ENCODE assay signal across 8 cellular contexts in the genomic region with DNA sequence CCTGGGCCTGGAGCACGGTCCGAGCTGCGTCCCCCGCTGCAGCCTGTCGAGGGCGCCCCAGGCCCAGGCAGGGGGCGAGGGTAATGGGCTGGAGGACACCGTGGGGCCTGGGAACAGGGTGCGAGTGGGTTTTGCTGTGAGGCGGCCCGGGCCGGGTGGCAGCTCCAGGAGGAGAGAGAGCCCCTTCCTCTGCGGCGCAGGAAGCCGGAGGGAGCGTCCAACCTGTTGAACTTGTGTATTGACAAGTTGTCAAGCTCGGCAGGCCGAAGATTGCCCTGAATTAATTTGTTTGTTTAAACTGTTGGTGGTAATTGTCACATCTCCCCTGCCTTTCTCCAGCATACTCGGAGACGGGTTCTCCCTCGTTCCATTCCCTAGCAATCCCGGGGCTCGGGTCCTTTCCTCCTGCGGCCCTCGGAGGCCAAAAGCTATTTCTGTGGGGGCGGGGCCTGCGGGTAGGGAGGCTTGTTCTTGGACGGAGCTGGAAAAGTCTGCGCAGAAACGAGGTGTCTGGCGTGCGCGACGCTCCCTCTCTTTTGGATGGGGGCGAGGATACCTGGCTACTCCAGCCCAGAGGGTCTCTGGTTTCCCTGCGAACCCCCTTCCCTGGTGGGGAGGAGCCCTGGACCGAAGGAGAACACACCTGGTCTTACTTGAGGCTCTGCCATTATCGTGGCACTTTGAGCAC. TPM values are rescaled to one million over a fixed set of nuclear protein-coding genes. Genes with fewer than 3 reads are reported as not detected.
DNase-seq lines count a peak whose midpoint lies in the region; ATAC-seq and TF ChIP-seq lines count a peak whose summit lies in the region.

No MANE protein-coding gene starts in this region.

- H3K79me2 ChIP-seq in DND-41 (ENCODE audit: insufficient read depth, low read length) (no peaks in the 10 kb centered on the region), MM.1S (ENCODE audit: low read length) (no peaks in the 10 kb centered on the region)

- ATAC-seq in DND-41 (ENCODE audit: insufficient read depth, low read depth): no peak
- no peak for ATAC-seq in HG03175 (IDR thresholded peaks at IDR 0.05; ENCODE audit: unreplicated experiment)

- H3K9ac ChIP-seq in DND-41 (ENCODE audit: low read depth, low read length): no peak overlapping the region
- H3K9ac ChIP-seq in MM.1S (ENCODE audit: low read length): no peak overlapping the region

- TF ChIP-seq CTCF in DND-41 (IDR thresholded peaks at IDR 0.05; ENCODE audit: borderline replicate concordance, extremely low read depth, low read length, poor library complexity, severe bottlenecking): peak; percentile 32
- TF ChIP-seq CTCF in MM.1S (IDR thresholded peaks at IDR 0.05; ENCODE audit: low read length): no peak

- no peak overlapping the region for H3K4me3 ChIP-seq in DND-41 (ENCODE audit: low read depth in 1 of 2, low read length in 2 of 2)
- peak overlapping the region; percentile 7; the same call in 1 of the 2 replicates for H3K4me3 ChIP-seq in MM.1S (ENCODE audit: low read length)
- H3K4me3 ChIP-seq in ectodermal cell (ENCODE audit: insufficient read depth, low read depth, low read length): peak overlapping the region; percentile 8
- peak overlapping the region; percentile 12 for H3K4me3 ChIP-seq in neuron (ENCODE audit: low read length)

- DNase-seq in DND-41: no peak
- no peak for DNase-seq in MM.1S
- no peak for DNase-seq in NCI-H446 (lab: John Stamatoyannopoulos, UW)
- no peak for DNase-seq in SHP77 treated with DMSO at 0.1 percent for 48 hours (lab: John Stamatoyannopoulos, UW)
- no peak for DNase-seq in HPDE6-E6E7 (ENCODE audit: extremely low spot score)

- 2% methylated on average over 38 of the region's 38 CpGs for WGBS in ectodermal cell, 2 experiments

- no peaks in the 10 kb centered on the region for H3F3A ChIP-seq in MM.1S (ENCODE audit: insufficient read depth, low read length)

- no peaks in the 10 kb centered on the region for H3K9me2 ChIP-seq in MM.1S (replicated peaks; ENCODE audit: insufficient read depth, low read length)

- no peaks in the 10 kb centered on the region for H3K27me3 ChIP-seq in DND-41 (ENCODE audit: insufficient read depth, low read length, poor library complexity)
- H3K27me3 ChIP-seq in MM.1S (replicated peaks; ENCODE audit: insufficient read depth, low read length): 0 out of 2 replicates have a peak, but pooled peaks cover 3% of the 10 kb centered on the region
- peaks cover 93% of the 10 kb centered on the region for H3K27me3 ChIP-seq in ectodermal cell (ENCODE audit: control insufficient read depth, insufficient read depth, low read length, poor library complexity, severe bottlenecking)
- H3K27me3 ChIP-seq in neuron (ENCODE audit: insufficient read depth, low read length): peaks cover 81% of the 10 kb centered on the region

- H3K27ac ChIP-seq in DND-41 (ENCODE audit: low read length) (no peak overlapping the region), MM.1S (ENCODE audit: low read length) (no peak overlapping the region), ectodermal cell (ENCODE audit: insufficient read depth, low read depth, low read length, poor library complexity, severe bottlenecking) (no peak overlapping the region)

- peaks cover 5% of the 10 kb centered on the region for H3K4me1 ChIP-seq in DND-41 (ENCODE audit: insufficient read depth, low read length)
- no peaks in the 10 kb centered on the region for H3K4me1 ChIP-seq in MM.1S (ENCODE audit: low read length)
- H3K4me1 ChIP-seq in ectodermal cell (ENCODE audit: control insufficient read depth, insufficient read depth, low read length): peaks cover 21% of the 10 kb centered on the region
- peaks cover 22% of the 10 kb centered on the region for H3K4me1 ChIP-seq in neuron (ENCODE audit: insufficient read depth, low read length)

- H3K9me3 ChIP-seq in DND-41 (ENCODE audit: insufficient read depth, low read length, severe bottlenecking) (no peaks in the 10 kb centered on the region), MM.1S (replicated peaks; ENCODE audit: insufficient read depth, low read length) (no peaks in the 10 kb centered on the region), ectodermal cell (ENCODE audit: control insufficient read depth, low read length) (no peaks in the 10 kb centered on the region), neuron (ENCODE audit: low read length) (peaks cover 10% of the 10 kb centered on the region)

- H2AFZ ChIP-seq in DND-41 (ENCODE audit: low read depth, low read length) (no peak overlapping the region), MM.1S (ENCODE audit: low read length) (peak overlapping the region; percentile 34; the same call in 1 of the 2 replicates), neuron (ENCODE audit: low read depth, low read length) (no peak overlapping the region)

- H4K20me1 ChIP-seq in DND-41 (ENCODE audit: insufficient read depth, low read length) (no peaks in the 10 kb centered on the region), MM.1S (ENCODE audit: insufficient read depth, low read length) (no peaks in the 10 kb centered on the region)

- H3K4me2 ChIP-seq in DND-41 (ENCODE audit: insufficient read depth, low read length): no peak overlapping the region
- H3K4me2 ChIP-seq in MM.1S (ENCODE audit: low read depth, low read length): peak overlapping the region; percentile 32; the same call in 1 of the 2 replicates

- H3K36me3 ChIP-seq in DND-41 (ENCODE audit: insufficient read depth, low read length): no peaks in the 10 kb centered on the region
- no peaks in the 10 kb centered on the region for H3K36me3 ChIP-seq in MM.1S (replicated peaks; ENCODE audit: insufficient read depth, low read length)
- no peaks in the 10 kb centered on the region for H3K36me3 ChIP-seq in ectodermal cell (ENCODE audit: control insufficient read depth, insufficient read depth, low read length)
- no peaks in the 10 kb centered on the region for H3K36me3 ChIP-seq in neuron (ENCODE audit: insufficient read depth, low read length)

RNA-seq across cellular contexts. Expression of a gene that starts 9.9 kb away (rescaled TPM):
- 0.63 TPM for polyA plus RNA-seq in ectodermal cell (2013, experiment 1 of 4)
- 1.0 TPM for polyA plus RNA-seq in ectodermal cell (2013, experiment 2 of 4)
- 0.37 TPM for polyA plus RNA-seq in ectodermal cell (2013, experiment 3 of 4)
- 0.73 TPM for polyA plus RNA-seq in ectodermal cell (2013, experiment 4 of 4)

Comparison
In these comparisons a context has a peak if more than half of its experiments do, and no peak if none do; other contexts are left out.
1. H3K4me3 ChIP-seq: peak in MM.1S (single experiment), ectodermal cell (single experiment) and neuron (single experiment); none in DND-41 (0 of 2).